23 cellular contexts compared by ENCODE assay signal in genomic region chr5:39977231-39977630, GRCh38.
"Had no signal": no experiment of that assay in that cellular context is flagged by ENCODE, and none has a peak within 500 bp of the region (broad histone marks: within the 10 kb centered on the region; RNA-seq: fewer than 3 reads in every experiment).

No MANE protein-coding gene starts in this region.

- H3K36me3 ChIP-seq: ascending aorta, cardiac muscle cell, gastroesophageal sphincter, sigmoid colon, spleen, upper lobe of right lung had no signal

- H3K36me3 Mint-ChIP-seq: activated naive CD4-positive, alpha-beta T cell treated with anti-CD3 and anti-CD28 coated beads, Interleukin-2, amount 50 U/mL, for 72 hours; naive thymus-derived CD4-positive, alpha-beta T cell had no signal

- H3K27ac Mint-ChIP-seq: activated CD8-positive, alpha-beta T cell treated with anti-CD3 and anti-CD28 coated beads, Interleukin-2, amount 10 ng/mL, durations not matched to agents 7 days and 5 days; activated naive CD4-positive, alpha-beta T cell treated with anti-CD3 and anti-CD28 coated beads, Interleukin-2, amount 50 U/mL, for 72 hours; activated T-helper 1 cell treated with anti-CD3 and anti-CD28 coated beads, Interleukin-12 subunit alpha, Interleukin-12 subunit beta, Interleukin-2, Interleukin-4 antibody, amounts not matched to agents 30 ng/mL and 10 ng/mL and 1 ng/mL, durations not matched to agents 14 hours and 24 hours and 36 hours; naive thymus-derived CD4-positive, alpha-beta T cell; T-helper 2 cell treated with Interferon-gamma antibody and Interleukin-4, amounts not matched to agents 5 μg/mL and 100 μg/mL, for 36 hours had no signal

- H3K27ac ChIP-seq: ascending aorta, cardiac muscle cell, gastroesophageal sphincter, sigmoid colon, spleen, upper lobe of right lung had no signal

- H3K4me1 Mint-ChIP-seq: naive thymus-derived CD4-positive, alpha-beta T cell; neural crest cell had no signal

- H3K9me3 ChIP-seq: ascending aorta, gastroesophageal sphincter, sigmoid colon, spleen, upper lobe of right lung had no signal

- H3K27me3 ChIP-seq: ascending aorta, cardiac muscle cell, gastroesophageal sphincter, sigmoid colon, spleen, upper lobe of right lung had no signal

- DNase-seq: activated CD4-positive, alpha-beta T cell treated with anti-CD3 and anti-CD28 coated beads for 1 hour; activated CD4-positive, alpha-beta T cell treated with anti-CD3 and anti-CD28 coated beads, Interleukin-2, amount 50 U/mL, for 1 hour; activated CD8-positive, alpha-beta T cell treated with anti-CD3 and anti-CD28 coated beads, Interleukin-2, amount 10 ng/mL, durations not matched to agents 7 days and 5 days; effector memory CD4-positive, alpha-beta T cell; head of caudate nucleus; left colon; naive thymus-derived CD4-positive, alpha-beta T cell; occipital lobe; posterior cingulate gyrus; sigmoid colon; spleen; stimulated activated CD4-positive, alpha-beta T cell treated with anti-CD3 and anti-CD28 coated beads, Interleukin-4, amount 100 ng/mL, for 1 hour; stimulated activated naive CD4-positive, alpha-beta T cell; upper lobe of right lung had no signal

- H3K4me3 ChIP-seq: ascending aorta, cardiac muscle cell, gastroesophageal sphincter, lung, sigmoid colon, spleen, upper lobe of right lung had no signal

- H3K9me3 Mint-ChIP-seq: activated T-helper 1 cell treated with anti-CD3 and anti-CD28 coated beads, Interleukin-12 subunit alpha, Interleukin-12 subunit beta, Interleukin-2, Interleukin-4 antibody, amounts not matched to agents 30 ng/mL and 10 ng/mL and 1 ng/mL, durations not matched to agents 14 hours and 24 hours and 36 hours; T-helper 2 cell treated with Interferon-gamma antibody and Interleukin-4, amounts not matched to agents 5 μg/mL and 100 μg/mL, for 36 hours had no signal

- H3K4me3 Mint-ChIP-seq: activated CD8-positive, alpha-beta T cell treated with anti-CD3 and anti-CD28 coated beads, Interleukin-2, amount 10 ng/mL, durations not matched to agents 7 days and 5 days; activated T-helper 1 cell treated with anti-CD3 and anti-CD28 coated beads, Interleukin-12 subunit alpha, Interleukin-12 subunit beta, Interleukin-2, Interleukin-4 antibody, amounts not matched to agents 30 ng/mL and 10 ng/mL and 1 ng/mL, durations not matched to agents 14 hours and 24 hours and 36 hours; naive thymus-derived CD4-positive, alpha-beta T cell; neural crest cell; T-helper 2 cell treated with Interferon-gamma antibody and Interleukin-4, amounts not matched to agents 5 μg/mL and 100 μg/mL, for 36 hours had no signal

- ATAC-seq: activated CD8-positive, alpha-beta T cell treated with anti-CD3 and anti-CD28 coated beads, Interleukin-2, amount 10 ng/mL, durations not matched to agents 7 days and 5 days; activated naive CD4-positive, alpha-beta T cell treated with anti-CD3 and anti-CD28 coated beads, Interleukin-2, amount 50 U/mL, for 72 hours; gastroesophageal sphincter; left colon; naive thymus-derived CD4-positive, alpha-beta T cell; SK-N-SH treated with all-trans-retinoic acid at 6 μM for 48 hours; upper lobe of right lung had no signal

- H3K4me1 ChIP-seq: ascending aorta, gastroesophageal sphincter, sigmoid colon, spleen, upper lobe of right lung had no signal
